Comparison of ENCODE assay signal across 8 cellular contexts in genomic region chrX:30889147-30890125, GRCh38. TPM values are rescaled to one million over a fixed set of nuclear protein-coding genes. Genes with fewer than 3 reads are reported as not detected.
DNase-seq lines count a peak whose midpoint lies in the region; ATAC-seq, FAIRE-seq and TF ChIP-seq lines count a peak whose summit lies in the region.

A gene with protein sequence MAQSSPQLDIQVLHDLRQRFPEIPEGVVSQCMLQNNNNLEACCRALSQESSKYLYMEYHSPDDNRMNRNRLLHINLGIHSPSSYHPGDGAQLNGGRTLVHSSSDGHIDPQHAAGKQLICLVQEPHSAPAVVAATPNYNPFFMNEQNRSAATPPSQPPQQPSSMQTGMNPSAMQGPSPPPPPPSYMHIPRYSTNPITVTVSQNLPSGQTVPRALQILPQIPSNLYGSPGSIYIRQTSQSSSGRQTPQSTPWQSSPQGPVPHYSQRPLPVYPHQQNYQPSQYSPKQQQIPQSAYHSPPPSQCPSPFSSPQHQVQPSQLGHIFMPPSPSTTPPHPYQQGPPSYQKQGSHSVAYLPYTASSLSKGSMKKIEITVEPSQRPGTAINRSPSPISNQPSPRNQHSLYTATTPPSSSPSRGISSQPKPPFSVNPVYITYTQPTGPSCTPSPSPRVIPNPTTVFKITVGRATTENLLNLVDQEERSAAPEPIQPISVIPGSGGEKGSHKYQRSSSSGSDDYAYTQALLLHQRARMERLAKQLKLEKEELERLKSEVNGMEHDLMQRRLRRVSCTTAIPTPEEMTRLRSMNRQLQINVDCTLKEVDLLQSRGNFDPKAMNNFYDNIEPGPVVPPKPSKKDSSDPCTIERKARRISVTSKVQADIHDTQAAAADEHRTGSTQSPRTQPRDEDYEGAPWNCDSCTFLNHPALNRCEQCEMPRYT (minus strand): TSS chrX:30889254. CDS start chrX:30859588, 29,666 bp downstream.

- peaks cover 15% of the 10 kb centered on the region for H3K4me1 ChIP-seq in Loucy (ENCODE audit: insufficient read depth, low read length, poor library complexity, severe bottlenecking)

- intact Hi-C loops in natural killer cell (cut with micrococcal nuclease): loop anchor here (5.0 to 10.0 kb wide), 2 partner anchors 237 to 315 kb away; partner anchors contain the start of genes GK and TASL

- H3K36me3 ChIP-seq in Loucy (ENCODE audit: insufficient read depth, low read length): no peaks in the 10 kb centered on the region

- no peaks in the 10 kb centered on the region for H3F3A ChIP-seq in Loucy (ENCODE audit: low read depth)

- H3K9me3 Mint-ChIP-seq in natural killer cell: no peaks in the 10 kb centered on the region

- peak; percentile 88 to 95 (median 90) for ATAC-seq in natural killer cell

- no peaks in the 10 kb centered on the region for H3K27me3 Mint-ChIP-seq in natural killer cell (ENCODE audit: low read depth in 2 of 2)

- peak within 1 kb of the TSS; percentile 72 to 94 for H3K27ac Mint-ChIP-seq in natural killer cell

- peak within 1 kb of the TSS; percentile 94 for H3K4me3 ChIP-seq in Loucy (ENCODE audit: low read length, poor library complexity, severe bottlenecking)

- FAIRE-seq in H54 (lab: Jason Lieb, UNC): no peak

- H3K36me3 Mint-ChIP-seq in natural killer cell: no peaks in the 10 kb centered on the region

- H3K4me2 ChIP-seq in Loucy (ENCODE audit: low read depth, low read length, poor library complexity, severe bottlenecking): peak within 1 kb of the TSS; percentile 96

- peak within 1 kb of the TSS; percentile 81 for H3K4me3 Mint-ChIP-seq in natural killer cell

- H3K9me3 ChIP-seq in Loucy (ENCODE audit: insufficient read depth, low read depth, low read length): no peaks in the 10 kb centered on the region

- DNase-seq in EL: peak; percentile 93
- DNase-seq in H54 (ENCODE audit: insufficient read length, low spot score): peak; percentile 38
- DNase-seq in activated T-helper 9 cell treated with anti-CD3 and anti-CD28 coated beads, Interleukin-2, amount 50 U/mL, for 16 hours (ENCODE audit: low read depth): peak; percentile 86
- DNase-seq in fibroblast of peridontal ligament (ENCODE audit: extremely low read depth): peak; percentile 94
- peak; percentile 84 for DNase-seq in natural killer cell
- DNase-seq in stimulated activated naive CD4-positive, alpha-beta T cell treated with Interleukin-2 at 50 U/mL for 16 hours (lab: John Stamatoyannopoulos, UW): peak; percentile 92

- no peaks in the 10 kb centered on the region for H3K27me3 ChIP-seq in Loucy (ENCODE audit: insufficient read depth, low read length, poor library complexity, severe bottlenecking)

- TF ChIP-seq CTCF in Loucy (conservative IDR thresholded peaks at IDR 0.05; ENCODE audit: low read length) (no peak), natural killer cell (IDR thresholded peaks at IDR 0.05) (no peak)

- H3K79me2 ChIP-seq in Loucy (ENCODE audit: insufficient read depth, low read length): peaks cover 46% of the 10 kb centered on the region

- H3K9ac ChIP-seq in Loucy (ENCODE audit: low read depth, low read length, poor library complexity, severe bottlenecking): peak within 1 kb of the TSS; percentile 84

- H4K20me1 ChIP-seq in Loucy (ENCODE audit: insufficient read depth, low read length, poor library complexity, severe bottlenecking): peaks cover 10% of the 10 kb centered on the region

- H3K9me2 ChIP-seq in Loucy (replicated peaks; ENCODE audit: low read depth, low read length): no peaks in the 10 kb centered on the region

- peaks cover 14 to 36% of the 10 kb centered on the region in 2 donors for H3K4me1 Mint-ChIP-seq in natural killer cell

- H2AFZ ChIP-seq in Loucy (ENCODE audit: low read length): peak within 1 kb of the TSS; percentile 61

- TF ChIP-seq POLR2A in H54 (IDR thresholded peaks at IDR 0.05; ENCODE audit: low read depth, low read length) (peak; percentile 28; the same call in 1 of the 2 replicates), Raji (IDR thresholded peaks at IDR 0.05; ENCODE audit: insufficient read depth, low read depth, low read length) (peak; percentile 66)

RNA-seq across cellular contexts. Expression of the gene that starts here (rescaled TPM):
- total RNA-seq in natural killer cell: 10 to 100 TPM; 20.4 to 26.1 (median 21.3) TPM

Comparison
In these comparisons a context has a peak if more than half of its experiments do, and no peak if none do; other contexts are left out.
1. Peak in every context shown above with its lines: DNase-seq, ATAC-seq and H3K4me3 ChIP-seq.
2. DNase-seq: peak in every context shown above with its lines; median percentile 94 in fibroblast of peridontal ligament; 93 in EL; 92 in stimulated activated naive CD4-positive, alpha-beta T cell treated with Interleukin-2 at 50 U/mL for 16 hours; 86 in activated T-helper 9 cell treated with anti-CD3 and anti-CD28 coated beads, Interleukin-2, amount 50 U/mL, for 16 hours; 84 in natural killer cell; 38 in H54.